Comparison of ENCODE assay signal across 8 cellular contexts in genomic region chr15:70258369-70259029, GRCh38.
DNase-seq lines count a peak whose midpoint lies in the region; ATAC-seq and TF ChIP-seq lines count a peak whose summit lies in the region.

No MANE protein-coding gene starts in this region.

- no peaks in the 10 kb centered on the region for H3K36me3 Mint-ChIP-seq in Calu3 (ENCODE audit: insufficient read depth, unreplicated experiment)

- no peak overlapping the region for H3K4me3 Mint-ChIP-seq in Calu3 (ENCODE audit: low read depth, unreplicated experiment)

- no TSS peak for BruUV-seq in Calu3 (replicated peaks; lab: Mats Ljungman, UMichigan)

- ATAC-seq in GM21717 (IDR thresholded peaks at IDR 0.05; ENCODE audit: unreplicated experiment), result peak; percentile 51
- peak; percentile 37 for ATAC-seq in sciatic nerve
- no peak for ATAC-seq in HG03175 (IDR thresholded peaks at IDR 0.05; ENCODE audit: unreplicated experiment)

- DNase-seq in SW480 (ENCODE audit: low spot score), result peak; percentile 14
- DNase-seq in activated naive CD4-positive, alpha-beta T cell treated with anti-CD3 and anti-CD28 coated beads, Interleukin-2, amount 50 U/mL, for 16 hours, result peak; percentile 72
- no peak for DNase-seq in sciatic nerve (ENCODE audit: low spot score)
- no peak for DNase-seq in HuH-7 (ENCODE audit: low spot score)
- DNase-seq in Calu3, result no peak
- no peak for DNase-seq in RWPE1 (ENCODE audit: low spot score)

- intact Hi-C loops in sciatic nerve (cut with DNase I), result no loop called here
- intact Hi-C loops in Calu3 (cut with micrococcal nuclease; ENCODE audit: unreplicated experiment), result no loop called here

- no peaks in the 10 kb centered on the region for H3K4me1 Mint-ChIP-seq in Calu3 (ENCODE audit: low read depth, unreplicated experiment)

- TF ChIP-seq CTCF in Calu3 (IDR thresholded peaks at IDR 0.05; ENCODE audit: unreplicated experiment), result no peak
- TF ChIP-seq CTCF in RWPE1 (conservative IDR thresholded peaks at IDR 0.05; ENCODE audit: low read depth), result no peak

- CTCF ChIA-PET in Calu3 (lab: Charles Lee), result interaction anchor here (0.9 to 1.0 kb wide), 2 partner anchors 105 to 683 kb away, joined by 3 read pairs; no protein-coding TSS in a partner anchor
- CTCF ChIA-PET in RWPE1 (lab: Yijun Ruan, JAX), result interaction anchor here (0.7 kb wide), 1 partner anchor 37 kb away, joined by 4 read pairs; no protein-coding TSS in a partner anchor

- POLR2A ChIA-PET in RWPE1 (lab: Yijun Ruan, JAX; ENCODE audit: low non-redundant PET), result no interaction called here

- H3K27ac Mint-ChIP-seq in Calu3 (ENCODE audit: unreplicated experiment), result no peak overlapping the region

- H3K27ac ChIP-seq in RWPE1, result no peak overlapping the region

- peaks cover 65% of the 10 kb centered on the region for H3K27me3 Mint-ChIP-seq in Calu3 (ENCODE audit: unreplicated experiment)

- H3K9me3 Mint-ChIP-seq in Calu3 (ENCODE audit: low read depth, unreplicated experiment), result no peaks in the 10 kb centered on the region

Comparison
In these comparisons a context has a peak if more than half of its experiments do, and no peak if none do; other contexts are left out.
1. DNase-seq: peak in SW480 (single experiment) and activated naive CD4-positive, alpha-beta T cell treated with anti-CD3 and anti-CD28 coated beads, Interleukin-2, amount 50 U/mL, for 16 hours (single experiment); none in sciatic nerve (single experiment), HuH-7 (single experiment), Calu3 (single experiment) and RWPE1 (single experiment).